Comparison of ENCODE assay signal across 22 cellular contexts in genomic region chr9:122562134-122562760, GRCh38. TPM values are rescaled to one million over a fixed set of nuclear protein-coding genes. Genes with fewer than 3 reads are reported as not detected.
DNase-seq lines count a peak whose midpoint lies in the region; ATAC-seq and TF ChIP-seq lines count a peak whose summit lies in the region.
"Had no signal": no experiment of that assay in that cellular context is flagged by ENCODE, and none has a peak within 500 bp of the region (broad histone marks: within the 10 kb centered on the region; RNA-seq: fewer than 3 reads in every experiment).

No MANE protein-coding gene starts in this region.

- H2AFZ ChIP-seq in GM23338 = peak overlapping the region; percentile 43; the same call in 1 of the 2 replicates

- no peaks in the 10 kb centered on the region for H4K20me1 ChIP-seq in GM23338 (replicated peaks; ENCODE audit: insufficient read depth)

- peak; percentile 93 for ATAC-seq in GM23338
- ATAC-seq in HG03196 (IDR thresholded peaks at IDR 0.05; ENCODE audit: unreplicated experiment) = no peak
- ATAC-seq in HG02588 (IDR thresholded peaks at IDR 0.05; ENCODE audit: unreplicated experiment) = no peak
- no peak for ATAC-seq in GM19324 (IDR thresholded peaks at IDR 0.05; ENCODE audit: low FRiP score, unreplicated experiment)
- ATAC-seq: HCT116, Panc1, SK-N-SH treated with all-trans-retinoic acid at 6 μM for 48 hours had no signal

- no peaks in the 10 kb centered on the region for H3K79me2 ChIP-seq in GM23338 (replicated peaks; ENCODE audit: insufficient read depth)

- no peaks in the 10 kb centered on the region for H3F3A ChIP-seq in GM23338 (replicated peaks; ENCODE audit: low read depth)

- H3K4me1 ChIP-seq in GM23338 (ENCODE audit: insufficient read depth) (no peaks in the 10 kb centered on the region), NT2/D1 (ENCODE audit: insufficient read depth, insufficient read length) (peaks cover 7% of the 10 kb centered on the region)
- H3K4me1 ChIP-seq: tibial artery had no signal

- H3K4me1 Mint-ChIP-seq in GM23338 (no peaks in the 10 kb centered on the region), nephron progenitor cell (no peaks in the 10 kb centered on the region)
- peaks cover 10% of the 10 kb centered on the region for H3K4me1 Mint-ChIP-seq in activated naive CD8-positive, alpha-beta T cell treated with anti-CD3 and anti-CD28 coated beads for 36 hours
- H3K4me1 Mint-ChIP-seq: activated CD4-positive, alpha-beta memory T cell treated with anti-CD3 and anti-CD28 coated beads, Interleukin-2, amount 10 ng/mL, durations not matched to agents 7 days and 5 days had no signal

- H3K4me3 ChIP-seq in GM23338 = no peak overlapping the region
- H3K4me3 ChIP-seq in NT2/D1 (ENCODE audit: insufficient read length, low read depth) = no peak overlapping the region
- H3K4me3 ChIP-seq: tibial artery had no signal

- H3K27ac Mint-ChIP-seq in GM23338 = no peak overlapping the region
- peak overlapping the region; percentile 57 for H3K27ac Mint-ChIP-seq in activated naive CD8-positive, alpha-beta T cell treated with anti-CD3 and anti-CD28 coated beads for 36 hours
- H3K27ac Mint-ChIP-seq in nephron progenitor cell = no peak overlapping the region
- H3K27ac Mint-ChIP-seq: activated CD4-positive, alpha-beta memory T cell treated with anti-CD3 and anti-CD28 coated beads, Interleukin-2, amount 10 ng/mL, durations not matched to agents 7 days and 5 days had no signal

- peak; percentile 58 for DNase-seq in GM23338 (ENCODE audit: low spot score)
- DNase-seq in NT2/D1 (ENCODE audit: low read depth, low spot score) = peak; percentile 75
- DNase-seq in activated naive CD8-positive, alpha-beta T cell treated with anti-CD3 and anti-CD28 coated beads for 36 hours = peak; percentile 62
- peak; percentile 4 to 26 for DNase-seq in stimulated activated CD8-positive, alpha-beta memory T cell treated with anti-CD3 and anti-CD28 coated beads, Interleukin-15, amount 100 ng/mL, for 4 hours (ENCODE audit: low read depth in 2 of 2)
- no peak for DNase-seq in nephron progenitor cell
- DNase-seq: activated CD4-positive, alpha-beta memory T cell treated with anti-CD3 and anti-CD28 coated beads, Interleukin-2, amount 10 ng/mL, durations not matched to agents 7 days and 5 days; activated naive CD4-positive, alpha-beta T cell treated with anti-CD3 and anti-CD28 coated beads, Interleukin-2, amount 50 U/mL, for 16 hours; effector CD8-positive, alpha-beta T cell; mesendoderm; NCI-H2029 treated with DMSO at 0.1 percent for 48 hours; NCI-H69; tibial artery had no signal

- no peak overlapping the region for H3K27ac ChIP-seq in GM23338 (ENCODE audit: low read depth)
- H3K27ac ChIP-seq: tibial artery had no signal

- H3K9ac ChIP-seq in NT2/D1 (ENCODE audit: insufficient read length, low read depth) = peak overlapping the region; percentile 21

- H3K36me3 ChIP-seq in GM23338 (ENCODE audit: insufficient read depth) (no peaks in the 10 kb centered on the region), NT2/D1 (ENCODE audit: insufficient read depth, insufficient read length, low read length) (no peaks in the 10 kb centered on the region)
- H3K36me3 ChIP-seq: tibial artery had no signal

- H3K9me3 ChIP-seq in NT2/D1 (ENCODE audit: insufficient read depth, low read length) = no peaks in the 10 kb centered on the region; the same call in 1 of the 2 replicates

- no peak overlapping the region for H3K4me3 Mint-ChIP-seq in GM23338
- peak overlapping the region; percentile 24 for H3K4me3 Mint-ChIP-seq in activated naive CD8-positive, alpha-beta T cell treated with anti-CD3 and anti-CD28 coated beads for 36 hours
- no peak overlapping the region for H3K4me3 Mint-ChIP-seq in nephron progenitor cell
- H3K4me3 Mint-ChIP-seq: activated CD4-positive, alpha-beta memory T cell treated with anti-CD3 and anti-CD28 coated beads, Interleukin-2, amount 10 ng/mL, durations not matched to agents 7 days and 5 days had no signal

- H3K27me3 ChIP-seq in GM23338 (ENCODE audit: insufficient read depth) (0 out of 2 replicates have a peak, but pooled peaks cover 8% of the 10 kb centered on the region), NT2/D1 (ENCODE audit: insufficient read depth, insufficient read length) (no peaks in the 10 kb centered on the region)
- H3K27me3 ChIP-seq: tibial artery had no signal

- 0 out of 2 replicates have a peak overlapping the region, but pooled peaks have one; percentile 29 for H3K4me2 ChIP-seq in GM23338

- no peaks in the 10 kb centered on the region for H3K9me2 ChIP-seq in GM23338 (ENCODE audit: insufficient read depth)

- no peak for TF ChIP-seq CTCF in GM23338 (conservative IDR thresholded peaks at IDR 0.05; ENCODE audit: low read depth in 2 of 2)
- TF ChIP-seq CTCF in nephron progenitor cell (IDR thresholded peaks at IDR 0.05) = no peak

- H3K9me3 Mint-ChIP-seq in GM23338 (peaks cover 76% of the 10 kb centered on the region), nephron progenitor cell (peaks cover 55% of the 10 kb centered on the region)
- H3K9me3 Mint-ChIP-seq in activated naive CD8-positive, alpha-beta T cell treated with anti-CD3 and anti-CD28 coated beads for 36 hours = peaks cover 9% of the 10 kb centered on the region

- no peaks in the 10 kb centered on the region for H3K27me3 Mint-ChIP-seq in GM23338 (ENCODE audit: insufficient read depth, low read depth, poor library complexity)
- H3K27me3 Mint-ChIP-seq in activated naive CD8-positive, alpha-beta T cell treated with anti-CD3 and anti-CD28 coated beads for 36 hours = peaks cover 4% of the 10 kb centered on the region
- peaks cover 2% of the 10 kb centered on the region for H3K27me3 Mint-ChIP-seq in nephron progenitor cell (ENCODE audit: low read depth, poor library complexity)

- H3K36me3 Mint-ChIP-seq in GM23338 (ENCODE audit: low read depth) (peaks cover 12% of the 10 kb centered on the region), nephron progenitor cell (ENCODE audit: low read depth) (no peaks in the 10 kb centered on the region)
- peaks cover 9% of the 10 kb centered on the region for H3K36me3 Mint-ChIP-seq in activated naive CD8-positive, alpha-beta T cell treated with anti-CD3 and anti-CD28 coated beads for 36 hours

TF ChIP-seq in GM23338, 12 proteins besides CTCF, POLR2A, EP300 and RAD21 (continues in another document):
- TF ChIP-seq JUNB (IDR thresholded peaks at IDR 0.05; ENCODE audit: unreplicated experiment) (no peak), ZNF114 (CRISPR knock-in tag; IDR thresholded peaks at IDR 0.05) (no peak), EZH2 (IDR thresholded peaks at IDR 0.05; ENCODE audit: low read depth, unreplicated experiment) (no peak), STAT1 (IDR thresholded peaks at IDR 0.05; ENCODE audit: unreplicated experiment) (no peak)

RNA-seq across cellular contexts. Expression of gene OR1N2, which starts 9.3 kb away (rescaled TPM):
- total RNA-seq in GM23338 (2014; rRNA removed; shearing (Covaris generic)) = not detected in 2 replicates
- polyA plus RNA-seq in GM23338 (2016; fragmentation: Nextera tagmentation; extraction: Ambion mirVana) = not detected in 2 replicates
- total RNA-seq in activated naive CD8-positive, alpha-beta T cell treated with anti-CD3 and anti-CD28 coated beads for 36 hours = not detected
- total RNA-seq: activated CD4-positive, alpha-beta memory T cell treated with anti-CD3 and anti-CD28 coated beads, Interleukin-2, amount 10 ng/mL, durations not matched to agents 7 days and 5 days; bronchial epithelial cell; fibroblast of lung; HT1080 had no signal
- polyA plus RNA-seq: fibroblast of lung, neural cell had no signal

RNA-seq across cellular contexts. Expression of gene OR1L8, which starts 20.9 kb away (rescaled TPM):
- total RNA-seq in GM23338 (2014; rRNA removed; shearing (Covaris generic)) = not detected in 2 replicates
- not detected in 2 replicates for polyA plus RNA-seq in GM23338 (2016; fragmentation: Nextera tagmentation; extraction: Ambion mirVana)
- total RNA-seq in activated naive CD8-positive, alpha-beta T cell treated with anti-CD3 and anti-CD28 coated beads for 36 hours = not detected
- total RNA-seq: activated CD4-positive, alpha-beta memory T cell treated with anti-CD3 and anti-CD28 coated beads, Interleukin-2, amount 10 ng/mL, durations not matched to agents 7 days and 5 days; bronchial epithelial cell; fibroblast of lung; HT1080 had no signal

RNA-seq across cellular contexts. Expression of gene OR1N1, which starts 35.2 kb away (rescaled TPM):
- total RNA-seq in GM23338 (2014; rRNA removed; shearing (Covaris generic)) = not detected in 2 replicates
- polyA plus RNA-seq in GM23338 (2016; fragmentation: Nextera tagmentation; extraction: Ambion mirVana) = not detected in 2 replicates
- not detected for total RNA-seq in activated naive CD8-positive, alpha-beta T cell treated with anti-CD3 and anti-CD28 coated beads for 36 hours
- total RNA-seq: activated CD4-positive, alpha-beta memory T cell treated with anti-CD3 and anti-CD28 coated beads, Interleukin-2, amount 10 ng/mL, durations not matched to agents 7 days and 5 days; bronchial epithelial cell; fibroblast of lung; HT1080 had no signal
- polyA plus RNA-seq: fibroblast of lung, neural cell had no signal

RNA-seq across cellular contexts. Expression of gene OR1J4, which starts 43.3 kb away (rescaled TPM):
- total RNA-seq in GM23338 (2014; rRNA removed; shearing (Covaris generic)) = not detected in 2 replicates
- not detected in 2 replicates for polyA plus RNA-seq in GM23338 (2016; fragmentation: Nextera tagmentation; extraction: Ambion mirVana)
- not detected for total RNA-seq in activated naive CD8-positive, alpha-beta T cell treated with anti-CD3 and anti-CD28 coated beads for 36 hours
- total RNA-seq: activated CD4-positive, alpha-beta memory T cell treated with anti-CD3 and anti-CD28 coated beads, Interleukin-2, amount 10 ng/mL, durations not matched to agents 7 days and 5 days; bronchial epithelial cell; fibroblast of lung; HT1080 had no signal
- polyA plus RNA-seq: neural cell had no signal

RNA-seq across cellular contexts. Expression of gene OR1J2, which starts 51.6 kb away (rescaled TPM):
- total RNA-seq in GM23338 (2014; rRNA removed; shearing (Covaris generic)) = not detected in 2 replicates
- not detected in 2 replicates for polyA plus RNA-seq in GM23338 (2016; fragmentation: Nextera tagmentation; extraction: Ambion mirVana)
- under 1 TPM in 1 of 2 experiments, not detected in 1; 0.23 TPM for total RNA-seq in activated naive CD8-positive, alpha-beta T cell treated with anti-CD3 and anti-CD28 coated beads for 36 hours
- total RNA-seq: activated CD4-positive, alpha-beta memory T cell treated with anti-CD3 and anti-CD28 coated beads, Interleukin-2, amount 10 ng/mL, durations not matched to agents 7 days and 5 days; bronchial epithelial cell; HT1080 had no signal
- polyA plus RNA-seq: neural cell had no signal
